31 cellular contexts compared by ENCODE assay signal in the genomic region with DNA sequence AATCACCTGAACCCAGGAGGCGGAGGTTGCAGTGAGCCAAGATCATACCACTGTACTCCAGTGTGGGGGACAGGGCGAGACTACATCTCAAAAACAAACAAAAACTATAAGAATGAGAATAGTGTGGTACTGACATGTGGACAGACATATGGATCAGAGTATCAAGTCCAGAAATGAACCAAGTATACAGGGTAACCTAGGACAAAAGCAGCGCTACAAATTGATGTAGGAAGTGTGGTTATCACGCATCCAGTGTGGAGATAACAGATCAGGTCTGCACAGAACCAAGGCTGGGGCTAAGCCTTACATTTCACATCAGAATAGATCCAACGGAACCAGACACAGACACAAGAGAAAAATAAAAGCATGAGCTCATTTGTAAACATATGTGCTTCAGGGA.
"Had no signal": no experiment of that assay in that cellular context is flagged by ENCODE, and none has a peak within 500 bp of the region (broad histone marks: within the 10 kb centered on the region; RNA-seq: fewer than 3 reads in every experiment).

No MANE protein-coding gene starts in this region.

- ATAC-seq: foreskin keratinocyte, gastroesophageal sphincter, heart right ventricle, left cardiac atrium, left lung, mucosa of descending colon, sciatic nerve had no signal

- H3K27ac ChIP-seq: coronary artery, esophagus muscularis mucosa, foreskin keratinocyte, gastroesophageal sphincter, heart right ventricle, left lung, neural progenitor cell, parathyroid adenoma, thoracic aorta, tibial nerve, upper lobe of left lung had no signal

- H3K9me3 Mint-ChIP-seq: mesothelial cell of epicardium, naive B cell, nephron, neural progenitor cell had no signal

- H3K9ac ChIP-seq: neural progenitor cell, parathyroid adenoma had no signal

- H3K27ac Mint-ChIP-seq: mesothelial cell of epicardium, nephron, neural progenitor cell, progenitor cell of endocrine pancreas had no signal

- FAIRE-seq: endothelial cell of umbilical vein, islet of Langerhans, urothelium cell line had no signal

- H3K9me3 ChIP-seq: esophagus muscularis mucosa, gastroesophageal sphincter, heart right ventricle, left lung, mucosa of descending colon, thoracic aorta, tibial nerve, upper lobe of left lung had no signal

- DNase-seq: dermis blood vessel endothelial cell; effector memory CD4-positive, alpha-beta T cell; foreskin keratinocyte; heart right ventricle; hippocampal formation; left cardiac atrium; mesenchymal stem cell; mucosa of descending colon; naive B cell; stimulated activated CD4-positive, alpha-beta T cell treated with anti-CD3 and anti-CD28 coated beads, Interleukin-12 subunit alpha, Interleukin-12 subunit beta, amount 100 ng/mL, for 4 hours; stimulated activated CD4-positive, alpha-beta T cell treated with anti-CD3 and anti-CD28 coated beads, Interleukin-1b, Interleukin-23, amount 100 ng/mL, for 48 hours; stimulated activated CD4-positive, alpha-beta T cell treated with anti-CD3 and anti-CD28 coated beads, Interleukin-4, amount 100 ng/mL, for 1 hour; stimulated activated CD8-positive, alpha-beta memory T cell treated with anti-CD3 and anti-CD28 coated beads, Interleukin-4, amount 100 ng/mL, for 48 hours; stimulated activated naive CD4-positive, alpha-beta T cell treated with Interleukin-2 at 50 U/mL for 16 hours had no signal

- H3K4me2 ChIP-seq: neural progenitor cell, smooth muscle cell had no signal

- H2AFZ ChIP-seq: neural progenitor cell, parathyroid adenoma had no signal

- H3K4me1 Mint-ChIP-seq: mesothelial cell of epicardium had no signal

- H3K4me3 ChIP-seq: coronary artery, esophagus muscularis mucosa, gastroesophageal sphincter, heart right ventricle, left lung, mucosa of descending colon, neural progenitor cell, smooth muscle cell, thoracic aorta, tibial nerve, upper lobe of left lung had no signal

- H3K27me3 ChIP-seq: esophagus muscularis mucosa, foreskin keratinocyte, gastroesophageal sphincter, heart right ventricle, left lung, neural progenitor cell, tibial nerve, upper lobe of left lung had no signal

- H3K27me3 Mint-ChIP-seq: naive B cell, progenitor cell of endocrine pancreas had no signal

- H3K4me1 ChIP-seq: foreskin keratinocyte, parathyroid adenoma had no signal

- H3K36me3 ChIP-seq: neural progenitor cell had no signal

- H3K4me3 Mint-ChIP-seq: mesothelial cell of epicardium, naive B cell, nephron, neural progenitor cell had no signal
